16 cellular contexts compared by ENCODE assay signal in genomic region chr2:200159829-200160781, GRCh38.
DNase-seq lines count a peak whose midpoint lies in the region; FAIRE-seq and TF ChIP-seq lines count a peak whose summit lies in the region.
"Had no signal": no experiment of that assay in that cellular context is flagged by ENCODE, and none has a peak within 500 bp of the region (broad histone marks: within the 10 kb centered on the region; RNA-seq: fewer than 3 reads in every experiment).

No MANE protein-coding gene starts in this region.

- H3K9me3 Mint-ChIP-seq in astrocyte (ENCODE audit: unreplicated experiment): no peaks in the 10 kb centered on the region
- H3K9me3 Mint-ChIP-seq in activated CD4-positive, alpha-beta T cell treated with anti-CD3 and anti-CD28 coated beads, Interleukin-2, amount 10 ng/mL, durations not matched to agents 7 days and 5 days: no peaks in the 10 kb centered on the region
- H3K9me3 Mint-ChIP-seq: type B pancreatic cell had no signal

- CTCF ChIA-PET in activated CD4-positive, alpha-beta T cell treated with anti-CD3 and anti-CD28 coated beads, Interleukin-2, amount 10 ng/mL, durations not matched to agents 7 days and 5 days (lab: Charles Lee): no interaction called here

- H3K36me3 ChIP-seq in ACC112 (ENCODE audit: insufficient read depth, low read length) (no peaks in the 10 kb centered on the region), HUES6 (ENCODE audit: control insufficient read depth, insufficient read depth, low read length) (no peaks in the 10 kb centered on the region), astrocyte (ENCODE audit: insufficient read depth, low read length) (no peaks in the 10 kb centered on the region), kidney (ENCODE audit: control insufficient read depth in 1 of 2, insufficient read depth in 2 of 2, low read length in 2 of 2) (no peaks in the 10 kb centered on the region)
- H3K36me3 ChIP-seq: neutrophil had no signal

- H3K9ac ChIP-seq in HUES6 (ENCODE audit: low read length): no peak overlapping the region
- H3K9ac ChIP-seq in astrocyte (ENCODE audit: low read length): no peak overlapping the region
- H3K9ac ChIP-seq in kidney (ENCODE audit: low read length in 2 of 2): no peak overlapping the region

- POLR2A ChIA-PET in activated CD4-positive, alpha-beta T cell treated with anti-CD3 and anti-CD28 coated beads, Interleukin-2, amount 10 ng/mL, durations not matched to agents 7 days and 5 days (lab: Charles Lee): no interaction called here

- no peak for TF ChIP-seq CTCF in astrocyte (IDR thresholded peaks at IDR 0.05; ENCODE audit: insufficient read depth, low read depth, low read length)
- TF ChIP-seq CTCF in kidney (IDR thresholded peaks at IDR 0.05; ENCODE audit: borderline replicate concordance, extremely low read depth, insufficient read depth): no peak

- peak overlapping the region; percentile 24; the same call in 1 of the 2 replicates for H3K27ac ChIP-seq in ACC112 (ENCODE audit: low read depth, low read length)
- H3K27ac ChIP-seq in HUES6 (ENCODE audit: low read depth, low read length): peak overlapping the region; percentile 66; the same call in 1 of the 2 replicates
- H3K27ac ChIP-seq in astrocyte (ENCODE audit: low read depth, low read length): no peak overlapping the region
- H3K27ac ChIP-seq in caudate nucleus (ENCODE audit: low read depth, low read length): no peak overlapping the region
- no peak overlapping the region for H3K27ac ChIP-seq in kidney (ENCODE audit: low read depth in 2 of 2, low read length in 2 of 2)
- H3K27ac ChIP-seq: neutrophil had no signal

- H3K4me1 ChIP-seq in ACC112 (ENCODE audit: control insufficient read depth, insufficient read depth, low read length, unreplicated experiment) (peaks cover 32% of the 10 kb centered on the region), HUES6 (ENCODE audit: control insufficient read depth, insufficient read depth, low read length) (peaks cover 24% of the 10 kb centered on the region), astrocyte (ENCODE audit: insufficient read depth, low read length) (peaks cover 22% of the 10 kb centered on the region), kidney (ENCODE audit: control insufficient read depth in 1 of 2, insufficient read depth in 1 of 2, low read depth in 1 of 2, low read length in 2 of 2) (no peaks in the 10 kb centered on the region)

- H3K4me2 ChIP-seq in astrocyte (ENCODE audit: low read length): peak overlapping the region; percentile 57

- H3K4me3 ChIP-seq in ACC112 (ENCODE audit: low read depth, low read length) (peak overlapping the region; percentile 27; the same call in 1 of the 2 replicates), HUES6 (ENCODE audit: low read depth, low read length) (no peak overlapping the region), astrocyte (ENCODE audit: insufficient read depth, low read depth, low read length) (no peak overlapping the region), kidney (ENCODE audit: low read length in 2 of 2) (no peak overlapping the region)

- intact Hi-C loops in kidney (cut with DNase I): no loop called here

- peak overlapping the region; percentile 40 for H2AFZ ChIP-seq in ACC112 (ENCODE audit: low read length, unreplicated experiment)
- peak overlapping the region; percentile 21 for H2AFZ ChIP-seq in astrocyte (ENCODE audit: low read depth, low read length)

- H4K20me1 ChIP-seq in astrocyte (ENCODE audit: insufficient read depth, low read length): no peaks in the 10 kb centered on the region

- H3K27me3 ChIP-seq in ACC112 (ENCODE audit: insufficient read depth, low read length) (no peaks in the 10 kb centered on the region), HUES6 (ENCODE audit: control insufficient read depth, insufficient read depth, low read length) (no peaks in the 10 kb centered on the region), astrocyte (ENCODE audit: insufficient read depth, low read length) (no peaks in the 10 kb centered on the region)
- H3K27me3 ChIP-seq: neutrophil had no signal

- H3K9me3 ChIP-seq in HUES6 (ENCODE audit: control insufficient read depth, insufficient read depth, low read depth, low read length) (peaks cover 28% of the 10 kb centered on the region), astrocyte (ENCODE audit: insufficient read depth, low read depth, low read length) (no peaks in the 10 kb centered on the region), kidney (ENCODE audit: control insufficient read depth in 1 of 2, low read length in 2 of 2) (peaks cover 0 to 2% of the 10 kb centered on the region in 2 donors)
- H3K9me3 ChIP-seq: neutrophil had no signal

- peak overlapping the region; percentile 55 for H3K27ac Mint-ChIP-seq in astrocyte (ENCODE audit: unreplicated experiment)
- H3K27ac Mint-ChIP-seq in activated CD4-positive, alpha-beta T cell treated with anti-CD3 and anti-CD28 coated beads, Interleukin-2, amount 10 ng/mL, durations not matched to agents 7 days and 5 days: no peak overlapping the region
- H3K27ac Mint-ChIP-seq: activated CD4-positive, alpha-beta T cell treated with anti-CD3 and anti-CD28 coated beads, Interleukin-2, amount 10 ng/mL, durations not matched to agents 24 days and 14 days; T-cell had no signal

- H3K4me1 Mint-ChIP-seq in astrocyte (ENCODE audit: low read depth, unreplicated experiment): peaks cover 37% of the 10 kb centered on the region
- peaks cover 3% of the 10 kb centered on the region for H3K4me1 Mint-ChIP-seq in activated CD4-positive, alpha-beta T cell treated with anti-CD3 and anti-CD28 coated beads, Interleukin-2, amount 10 ng/mL, durations not matched to agents 7 days and 5 days

- FAIRE-seq in astrocyte (lab: Jason Lieb, UNC) (no peak), kidney (lab: Jason Lieb, UNC) (no peak)

- H3K27me3 Mint-ChIP-seq in astrocyte (ENCODE audit: low read depth, unreplicated experiment): no peaks in the 10 kb centered on the region
- H3K27me3 Mint-ChIP-seq in activated CD4-positive, alpha-beta T cell treated with anti-CD3 and anti-CD28 coated beads, Interleukin-2, amount 10 ng/mL, durations not matched to agents 7 days and 5 days: peaks cover under 1% of the 10 kb centered on the region
- H3K27me3 Mint-ChIP-seq: activated CD4-positive, alpha-beta T cell treated with anti-CD3 and anti-CD28 coated beads, Interleukin-2, amount 10 ng/mL, durations not matched to agents 24 days and 14 days; type B pancreatic cell had no signal

- no peaks in the 10 kb centered on the region for H3K36me3 Mint-ChIP-seq in astrocyte (ENCODE audit: low read depth, unreplicated experiment)
- no peaks in the 10 kb centered on the region for H3K36me3 Mint-ChIP-seq in activated CD4-positive, alpha-beta T cell treated with anti-CD3 and anti-CD28 coated beads, Interleukin-2, amount 10 ng/mL, durations not matched to agents 7 days and 5 days (ENCODE audit: low read depth)
- H3K36me3 Mint-ChIP-seq: T-cell, type B pancreatic cell had no signal

- no peak overlapping the region for H3K4me3 Mint-ChIP-seq in astrocyte (ENCODE audit: unreplicated experiment)
- H3K4me3 Mint-ChIP-seq in activated CD4-positive, alpha-beta T cell treated with anti-CD3 and anti-CD28 coated beads, Interleukin-2, amount 10 ng/mL, durations not matched to agents 7 days and 5 days: no peak overlapping the region
- H3K4me3 Mint-ChIP-seq: activated CD4-positive, alpha-beta T cell treated with anti-CD3 and anti-CD28 coated beads, Interleukin-2, amount 10 ng/mL, durations not matched to agents 24 days and 14 days; T-cell; type B pancreatic cell had no signal

- DNase-seq in astrocyte (ENCODE audit: low read depth): peak; percentile 67
- peak; percentile 59 for DNase-seq in islet precursor cell
- DNase-seq in caudate nucleus (lab: John Stamatoyannopoulos, UW): no peak
- no peak for DNase-seq in kidney
- DNase-seq in activated CD4-positive, alpha-beta T cell treated with anti-CD3 and anti-CD28 coated beads, Interleukin-2, amount 10 ng/mL, durations not matched to agents 7 days and 5 days: no peak
- no peak for DNase-seq in HUDEP-2 (lab: John Stamatoyannopoulos, UW; ENCODE audit: unreplicated experiment in 76 of 76)
- DNase-seq: activated CD4-positive, alpha-beta T cell treated with anti-CD3 and anti-CD28 coated beads, Interleukin-2, amount 10 ng/mL, durations not matched to agents 24 days and 14 days; anterior cingulate cortex; effector CD8-positive, alpha-beta T cell; NCI-H2107; stimulated activated CD4-positive, alpha-beta T cell treated with anti-CD3 and anti-CD28 coated beads, Interleukin-15, amount 100 ng/mL, for 24 hours; T-cell had no signal

- no peaks in the 10 kb centered on the region for H3K79me2 ChIP-seq in ACC112 (ENCODE audit: control insufficient read depth, insufficient read depth, low read length, unreplicated experiment)
- H3K79me2 ChIP-seq in astrocyte (ENCODE audit: insufficient read depth, low read length): no peaks in the 10 kb centered on the region

Comparison
In these comparisons a context has a peak if more than half of its experiments do, and no peak if none do; other contexts are left out.
1. H3K27ac ChIP-seq: peak in ACC112 (single experiment) and HUES6 (single experiment); none in astrocyte (single experiment), caudate nucleus (single experiment) and kidney (0 of 2).
2. DNase-seq: peak in astrocyte (single experiment) and islet precursor cell (single experiment); none in caudate nucleus (0 of 61), kidney (single experiment), activated CD4-positive, alpha-beta T cell treated with anti-CD3 and anti-CD28 coated beads, Interleukin-2, amount 10 ng/mL, durations not matched to agents 7 days and 5 days (single experiment) and HUDEP-2 (0 of 76).